Comparison of ENCODE assay signal across 1 cellular context in the genomic region with DNA sequence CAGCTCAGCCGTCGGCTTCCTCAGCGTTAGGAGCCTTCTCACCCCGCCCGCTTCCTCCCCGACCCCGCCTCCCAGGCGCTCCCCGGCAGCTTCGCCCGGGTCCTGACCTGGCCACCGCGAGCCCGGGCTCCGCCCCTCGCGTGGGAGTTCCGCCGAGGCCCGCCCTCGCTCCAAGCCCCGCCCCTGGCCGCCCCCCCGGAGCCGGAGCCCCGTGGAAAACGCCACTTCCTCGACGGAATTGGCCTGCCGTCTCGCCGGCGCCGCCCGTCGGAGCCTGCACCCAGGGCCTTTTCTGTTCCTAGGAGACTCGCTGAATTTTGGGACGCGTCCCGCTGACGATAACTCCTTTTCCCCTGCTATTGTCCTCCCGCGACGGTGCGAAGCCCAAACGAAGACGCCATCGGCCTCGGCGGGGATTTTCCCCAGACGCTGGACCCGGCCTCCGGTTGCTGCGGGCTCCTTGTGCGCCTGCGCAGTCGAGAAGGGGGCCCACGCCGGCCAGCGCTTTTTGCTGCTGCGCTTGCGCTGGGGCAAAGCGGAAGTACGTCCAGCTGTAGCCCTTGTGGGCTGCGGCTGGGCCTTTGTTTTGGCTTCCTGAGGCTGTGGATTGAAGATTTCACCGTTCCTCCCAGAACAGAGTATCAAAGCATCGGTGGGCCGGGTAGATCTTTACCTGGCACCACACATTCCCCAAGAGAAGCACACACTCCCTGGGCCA.
A peak's percentile ranks its signal among the peaks of the same experiment; 100 is the strongest.
TF ChIP-seq lines count a peak whose summit lies in the region.

No MANE protein-coding gene starts in this region.

TF ChIP-seq in HepG2, 621 proteins besides CTCF, POLR2A, EP300 and RAD21 (continued from another document and continues in another):
- TF ChIP-seq, protein P1, sequence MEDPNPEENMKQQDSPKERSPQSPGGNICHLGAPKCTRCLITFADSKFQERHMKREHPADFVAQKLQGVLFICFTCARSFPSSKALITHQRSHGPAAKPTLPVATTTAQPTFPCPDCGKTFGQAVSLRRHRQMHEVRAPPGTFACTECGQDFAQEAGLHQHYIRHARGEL (CRISPR knock-in tag; IDR thresholded peaks at IDR 0.05): peak; percentile 80; the same call in 1 of the 2 replicates
- TF ChIP-seq HDAC2 (CRISPR knock-in tag; IDR thresholded peaks at IDR 0.05): peak; percentile 21; the same call in 1 of the 2 replicates
- no peak for TF ChIP-seq NFE2 (CRISPR knock-in tag; IDR thresholded peaks at IDR 0.05)
- TF ChIP-seq, protein P2, sequence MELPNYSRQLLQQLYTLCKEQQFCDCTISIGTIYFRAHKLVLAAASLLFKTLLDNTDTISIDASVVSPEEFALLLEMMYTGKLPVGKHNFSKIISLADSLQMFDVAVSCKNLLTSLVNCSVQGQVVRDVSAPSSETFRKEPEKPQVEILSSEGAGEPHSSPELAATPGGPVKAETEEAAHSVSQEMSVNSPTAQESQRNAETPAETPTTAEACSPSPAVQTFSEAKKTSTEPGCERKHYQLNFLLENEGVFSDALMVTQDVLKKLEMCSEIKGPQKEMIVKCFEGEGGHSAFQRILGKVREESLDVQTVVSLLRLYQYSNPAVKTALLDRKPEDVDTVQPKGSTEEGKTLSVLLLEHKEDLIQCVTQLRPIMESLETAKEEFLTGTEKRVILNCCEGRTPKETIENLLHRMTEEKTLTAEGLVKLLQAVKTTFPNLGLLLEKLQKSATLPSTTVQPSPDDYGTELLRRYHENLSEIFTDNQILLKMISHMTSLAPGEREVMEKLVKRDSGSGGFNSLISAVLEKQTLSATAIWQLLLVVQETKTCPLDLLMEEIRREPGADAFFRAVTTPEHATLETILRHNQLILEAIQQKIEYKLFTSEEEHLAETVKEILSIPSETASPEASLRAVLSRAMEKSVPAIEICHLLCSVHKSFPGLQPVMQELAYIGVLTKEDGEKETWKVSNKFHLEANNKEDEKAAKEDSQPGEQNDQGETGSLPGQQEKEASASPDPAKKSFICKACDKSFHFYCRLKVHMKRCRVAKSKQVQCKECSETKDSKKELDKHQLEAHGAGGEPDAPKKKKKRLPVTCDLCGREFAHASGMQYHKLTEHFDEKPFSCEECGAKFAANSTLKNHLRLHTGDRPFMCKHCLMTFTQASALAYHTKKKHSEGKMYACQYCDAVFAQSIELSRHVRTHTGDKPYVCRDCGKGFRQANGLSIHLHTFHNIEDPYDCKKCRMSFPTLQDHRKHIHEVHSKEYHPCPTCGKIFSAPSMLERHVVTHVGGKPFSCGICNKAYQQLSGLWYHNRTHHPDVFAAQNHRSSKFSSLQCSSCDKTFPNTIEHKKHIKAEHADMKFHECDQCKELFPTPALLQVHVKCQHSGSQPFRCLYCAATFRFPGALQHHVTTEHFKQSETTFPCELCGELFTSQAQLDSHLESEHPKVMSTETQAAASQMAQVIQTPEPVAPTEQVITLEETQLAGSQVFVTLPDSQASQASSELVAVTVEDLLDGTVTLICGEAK (IDR thresholded peaks at IDR 0.05): no peak
- TF ChIP-seq, protein P2 (CRISPR knock-in tag; IDR thresholded peaks at IDR 0.05): peak; percentile 41; the same call in 1 of the 2 replicates
- no peak for TF ChIP-seq ZNF251 (CRISPR knock-in tag; IDR thresholded peaks at IDR 0.05)
- TF ChIP-seq, protein P3, sequence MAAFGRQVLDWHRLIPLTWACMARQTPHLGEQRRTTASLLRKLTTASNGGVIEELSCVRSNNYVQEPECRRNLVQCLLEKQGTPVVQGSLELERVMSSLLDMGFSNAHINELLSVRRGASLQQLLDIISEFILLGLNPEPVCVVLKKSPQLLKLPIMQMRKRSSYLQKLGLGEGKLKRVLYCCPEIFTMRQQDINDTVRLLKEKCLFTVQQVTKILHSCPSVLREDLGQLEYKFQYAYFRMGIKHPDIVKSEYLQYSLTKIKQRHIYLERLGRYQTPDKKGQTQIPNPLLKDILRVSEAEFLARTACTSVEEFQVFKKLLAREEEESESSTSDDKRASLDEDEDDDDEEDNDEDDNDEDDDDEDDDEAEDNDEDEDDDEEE (CRISPR knock-in tag; IDR thresholded peaks at IDR 0.05): 0 out of 2 replicates have a peak, but pooled peaks have one; percentile 15
- peak; percentile 87; the same call in 1 of the 2 replicates for TF ChIP-seq ZNF256 (CRISPR knock-in tag; conservative IDR thresholded peaks at IDR 0.05)
- 0 out of 2 replicates have a peak, but pooled peaks have one; percentile 64 for TF ChIP-seq HNRNPL (IDR thresholded peaks at IDR 0.05; ENCODE audit: low read depth, low read length)
- TF ChIP-seq FOSL2 (CRISPR knock-in tag; IDR thresholded peaks at IDR 0.05): no peak
- no peak for TF ChIP-seq HOXA5 (CRISPR knock-in tag; IDR thresholded peaks at IDR 0.05)
- TF ChIP-seq, protein P4, sequence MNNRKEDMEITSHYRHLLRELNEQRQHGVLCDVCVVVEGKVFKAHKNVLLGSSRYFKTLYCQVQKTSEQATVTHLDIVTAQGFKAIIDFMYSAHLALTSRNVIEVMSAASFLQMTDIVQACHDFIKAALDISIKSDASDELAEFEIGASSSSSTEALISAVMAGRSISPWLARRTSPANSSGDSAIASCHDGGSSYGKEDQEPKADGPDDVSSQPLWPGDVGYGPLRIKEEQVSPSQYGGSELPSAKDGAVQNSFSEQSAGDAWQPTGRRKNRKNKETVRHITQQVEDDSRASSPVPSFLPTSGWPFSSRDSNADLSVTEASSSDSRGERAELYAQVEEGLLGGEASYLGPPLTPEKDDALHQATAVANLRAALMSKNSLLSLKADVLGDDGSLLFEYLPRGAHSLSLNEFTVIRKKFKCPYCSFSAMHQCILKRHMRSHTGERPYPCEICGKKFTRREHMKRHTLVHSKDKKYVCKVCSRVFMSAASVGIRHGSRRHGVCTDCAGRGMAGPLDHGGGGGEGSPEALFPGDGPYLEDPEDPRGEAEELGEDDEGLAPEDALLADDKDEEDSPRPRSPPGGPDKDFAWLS (CRISPR knock-in tag; IDR thresholded peaks at IDR 0.05; ENCODE audit: borderline replicate concordance): peak; percentile 79; the same call in 1 of the 2 replicates
- 0 out of 2 replicates have a peak, but pooled peaks have one; percentile 42 for TF ChIP-seq ZSCAN29 (CRISPR knock-in tag; conservative IDR thresholded peaks at IDR 0.05)
- TF ChIP-seq REPIN1 (CRISPR knock-in tag; IDR thresholded peaks at IDR 0.05; ENCODE audit: borderline replicate concordance, low read depth): no peak
- TF ChIP-seq, protein P5, sequence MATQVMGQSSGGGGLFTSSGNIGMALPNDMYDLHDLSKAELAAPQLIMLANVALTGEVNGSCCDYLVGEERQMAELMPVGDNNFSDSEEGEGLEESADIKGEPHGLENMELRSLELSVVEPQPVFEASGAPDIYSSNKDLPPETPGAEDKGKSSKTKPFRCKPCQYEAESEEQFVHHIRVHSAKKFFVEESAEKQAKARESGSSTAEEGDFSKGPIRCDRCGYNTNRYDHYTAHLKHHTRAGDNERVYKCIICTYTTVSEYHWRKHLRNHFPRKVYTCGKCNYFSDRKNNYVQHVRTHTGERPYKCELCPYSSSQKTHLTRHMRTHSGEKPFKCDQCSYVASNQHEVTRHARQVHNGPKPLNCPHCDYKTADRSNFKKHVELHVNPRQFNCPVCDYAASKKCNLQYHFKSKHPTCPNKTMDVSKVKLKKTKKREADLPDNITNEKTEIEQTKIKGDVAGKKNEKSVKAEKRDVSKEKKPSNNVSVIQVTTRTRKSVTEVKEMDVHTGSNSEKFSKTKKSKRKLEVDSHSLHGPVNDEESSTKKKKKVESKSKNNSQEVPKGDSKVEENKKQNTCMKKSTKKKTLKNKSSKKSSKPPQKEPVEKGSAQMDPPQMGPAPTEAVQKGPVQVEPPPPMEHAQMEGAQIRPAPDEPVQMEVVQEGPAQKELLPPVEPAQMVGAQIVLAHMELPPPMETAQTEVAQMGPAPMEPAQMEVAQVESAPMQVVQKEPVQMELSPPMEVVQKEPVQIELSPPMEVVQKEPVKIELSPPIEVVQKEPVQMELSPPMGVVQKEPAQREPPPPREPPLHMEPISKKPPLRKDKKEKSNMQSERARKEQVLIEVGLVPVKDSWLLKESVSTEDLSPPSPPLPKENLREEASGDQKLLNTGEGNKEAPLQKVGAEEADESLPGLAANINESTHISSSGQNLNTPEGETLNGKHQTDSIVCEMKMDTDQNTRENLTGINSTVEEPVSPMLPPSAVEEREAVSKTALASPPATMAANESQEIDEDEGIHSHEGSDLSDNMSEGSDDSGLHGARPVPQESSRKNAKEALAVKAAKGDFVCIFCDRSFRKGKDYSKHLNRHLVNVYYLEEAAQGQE (IDR thresholded peaks at IDR 0.05; ENCODE audit: borderline replicate concordance in 1 of 2, low read depth in 1 of 2, low read length in 2 of 2): no peak
- TF ChIP-seq, protein P6, sequence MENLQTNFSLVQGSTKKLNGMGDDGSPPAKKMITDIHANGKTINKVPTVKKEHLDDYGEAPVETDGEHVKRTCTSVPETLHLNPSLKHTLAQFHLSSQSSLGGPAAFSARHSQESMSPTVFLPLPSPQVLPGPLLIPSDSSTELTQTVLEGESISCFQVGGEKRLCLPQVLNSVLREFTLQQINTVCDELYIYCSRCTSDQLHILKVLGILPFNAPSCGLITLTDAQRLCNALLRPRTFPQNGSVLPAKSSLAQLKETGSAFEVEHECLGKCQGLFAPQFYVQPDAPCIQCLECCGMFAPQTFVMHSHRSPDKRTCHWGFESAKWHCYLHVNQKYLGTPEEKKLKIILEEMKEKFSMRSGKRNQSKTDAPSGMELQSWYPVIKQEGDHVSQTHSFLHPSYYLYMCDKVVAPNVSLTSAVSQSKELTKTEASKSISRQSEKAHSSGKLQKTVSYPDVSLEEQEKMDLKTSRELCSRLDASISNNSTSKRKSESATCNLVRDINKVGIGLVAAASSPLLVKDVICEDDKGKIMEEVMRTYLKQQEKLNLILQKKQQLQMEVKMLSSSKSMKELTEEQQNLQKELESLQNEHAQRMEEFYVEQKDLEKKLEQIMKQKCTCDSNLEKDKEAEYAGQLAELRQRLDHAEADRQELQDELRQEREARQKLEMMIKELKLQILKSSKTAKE (CRISPR knock-in tag; IDR thresholded peaks at IDR 0.05; ENCODE audit: borderline replicate concordance): no peak
- peak; percentile 87 for TF ChIP-seq SKI (IDR thresholded peaks at IDR 0.05; ENCODE audit: partially characterized antibody)
- TF ChIP-seq HMG20A (CRISPR knock-in tag; IDR thresholded peaks at IDR 0.05; ENCODE audit: borderline replicate concordance): no peak
- TF ChIP-seq ZNF550 (CRISPR knock-in tag; IDR thresholded peaks at IDR 0.05; ENCODE audit: borderline replicate concordance): no peak
- TF ChIP-seq, protein P7, sequence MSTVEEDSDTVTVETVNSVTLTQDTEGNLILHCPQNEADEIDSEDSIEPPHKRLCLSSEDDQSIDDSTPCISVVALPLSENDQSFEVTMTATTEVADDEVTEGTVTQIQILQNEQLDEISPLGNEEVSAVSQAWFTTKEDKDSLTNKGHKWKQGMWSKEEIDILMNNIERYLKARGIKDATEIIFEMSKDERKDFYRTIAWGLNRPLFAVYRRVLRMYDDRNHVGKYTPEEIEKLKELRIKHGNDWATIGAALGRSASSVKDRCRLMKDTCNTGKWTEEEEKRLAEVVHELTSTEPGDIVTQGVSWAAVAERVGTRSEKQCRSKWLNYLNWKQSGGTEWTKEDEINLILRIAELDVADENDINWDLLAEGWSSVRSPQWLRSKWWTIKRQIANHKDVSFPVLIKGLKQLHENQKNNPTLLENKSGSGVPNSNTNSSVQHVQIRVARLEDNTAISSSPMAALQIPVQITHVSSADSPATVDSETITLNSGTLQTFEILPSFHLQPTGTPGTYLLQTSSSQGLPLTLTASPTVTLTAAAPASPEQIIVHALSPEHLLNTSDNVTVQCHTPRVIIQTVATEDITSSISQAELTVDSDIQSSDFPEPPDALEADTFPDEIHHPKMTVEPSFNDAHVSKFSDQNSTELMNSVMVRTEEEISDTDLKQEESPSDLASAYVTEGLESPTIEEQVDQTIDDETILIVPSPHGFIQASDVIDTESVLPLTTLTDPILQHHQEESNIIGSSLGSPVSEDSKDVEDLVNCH (CRISPR knock-in tag; IDR thresholded peaks at IDR 0.05): 0 out of 2 replicates have a peak, but pooled peaks have one; percentile 55
- TF ChIP-seq TBX3 (IDR thresholded peaks at IDR 0.05; ENCODE audit: borderline replicate concordance): no peak
- TF ChIP-seq SP5 (CRISPR knock-in tag; IDR thresholded peaks at IDR 0.05; ENCODE audit: borderline replicate concordance, low read depth): peak; percentile 76; the same call in 1 of the 2 replicates
- peak; percentile 88 for TF ChIP-seq DBP (CRISPR knock-in tag; IDR thresholded peaks at IDR 0.05; ENCODE audit: not compliant biosample characterization)
- 0 out of 2 replicates have a peak, but pooled peaks have one; percentile 43 for TF ChIP-seq ATF3 (CRISPR knock-in tag; IDR thresholded peaks at IDR 0.05)
